Comparison of ENCODE assay signal across 1 cellular context in the genomic region with DNA sequence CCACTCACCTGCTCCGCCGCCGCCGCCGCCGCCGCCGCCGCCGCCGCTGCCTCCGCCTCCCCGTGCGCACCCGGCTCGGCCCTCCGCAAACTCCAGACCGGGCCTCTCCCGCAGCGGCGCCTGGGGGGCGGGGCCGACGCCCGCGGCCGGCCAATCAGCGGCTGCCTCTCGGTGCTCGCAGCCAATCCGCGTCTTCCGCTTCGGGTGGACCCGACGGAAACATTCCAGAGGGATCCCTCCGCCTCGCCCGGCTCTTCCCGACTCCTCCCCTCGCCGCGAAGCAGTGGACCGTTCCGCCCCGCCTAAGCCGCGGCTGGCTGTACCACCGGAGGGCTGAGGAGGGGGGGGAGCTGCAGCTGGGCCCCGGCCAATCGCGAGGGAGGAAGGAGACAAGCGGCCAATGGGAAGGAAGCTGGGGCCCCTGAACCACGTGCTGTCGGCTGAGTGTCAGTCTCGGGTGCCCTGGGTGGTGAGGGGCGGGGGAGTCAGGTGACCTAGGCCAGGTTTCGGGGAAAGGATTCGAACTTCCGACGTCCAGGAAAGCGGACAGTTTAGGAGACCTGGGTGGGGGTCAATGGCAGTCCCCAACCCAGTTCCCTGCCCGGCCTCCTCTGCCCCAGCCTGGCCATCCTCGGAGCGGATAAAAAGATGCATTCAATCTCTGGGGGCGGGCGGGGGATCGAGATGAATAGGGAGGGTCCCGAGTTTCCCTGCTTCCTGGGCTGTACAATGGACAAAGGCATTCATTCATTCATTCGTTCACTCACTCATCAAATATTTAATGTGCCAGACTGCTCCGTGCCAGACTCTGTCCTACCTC.
TF ChIP-seq lines count a peak whose summit lies in the region.

A gene with protein sequence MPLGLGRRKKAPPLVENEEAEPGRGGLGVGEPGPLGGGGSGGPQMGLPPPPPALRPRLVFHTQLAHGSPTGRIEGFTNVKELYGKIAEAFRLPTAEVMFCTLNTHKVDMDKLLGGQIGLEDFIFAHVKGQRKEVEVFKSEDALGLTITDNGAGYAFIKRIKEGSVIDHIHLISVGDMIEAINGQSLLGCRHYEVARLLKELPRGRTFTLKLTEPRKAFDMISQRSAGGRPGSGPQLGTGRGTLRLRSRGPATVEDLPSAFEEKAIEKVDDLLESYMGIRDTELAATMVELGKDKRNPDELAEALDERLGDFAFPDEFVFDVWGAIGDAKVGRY (minus strand): TSS at position 99 of the 820 bp plus-strand sequence. CDS start 13,151 bp downstream, outside the sequence.

TF ChIP-seq in K562, 482 proteins besides CTCF, POLR2A, EP300 and RAD21 (continued from another document and continues in another):
- TF ChIP-seq DEAF1 (CRISPR knock-in tag; IDR thresholded peaks at IDR 0.05): no peak
- TF ChIP-seq, protein P1, sequence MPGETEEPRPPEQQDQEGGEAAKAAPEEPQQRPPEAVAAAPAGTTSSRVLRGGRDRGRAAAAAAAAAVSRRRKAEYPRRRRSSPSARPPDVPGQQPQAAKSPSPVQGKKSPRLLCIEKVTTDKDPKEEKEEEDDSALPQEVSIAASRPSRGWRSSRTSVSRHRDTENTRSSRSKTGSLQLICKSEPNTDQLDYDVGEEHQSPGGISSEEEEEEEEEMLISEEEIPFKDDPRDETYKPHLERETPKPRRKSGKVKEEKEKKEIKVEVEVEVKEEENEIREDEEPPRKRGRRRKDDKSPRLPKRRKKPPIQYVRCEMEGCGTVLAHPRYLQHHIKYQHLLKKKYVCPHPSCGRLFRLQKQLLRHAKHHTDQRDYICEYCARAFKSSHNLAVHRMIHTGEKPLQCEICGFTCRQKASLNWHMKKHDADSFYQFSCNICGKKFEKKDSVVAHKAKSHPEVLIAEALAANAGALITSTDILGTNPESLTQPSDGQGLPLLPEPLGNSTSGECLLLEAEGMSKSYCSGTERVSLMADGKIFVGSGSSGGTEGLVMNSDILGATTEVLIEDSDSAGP (CRISPR knock-in tag; IDR thresholded peaks at IDR 0.05): no peak
- no peak for TF ChIP-seq CREB1 (IDR thresholded peaks at IDR 0.05)
- peak; percentile 73 for TF ChIP-seq CREB1 (CRISPR knock-in tag; IDR thresholded peaks at IDR 0.05)
- TF ChIP-seq ZBTB12 (CRISPR knock-in tag; IDR thresholded peaks at IDR 0.05): no peak; the same call in 1 of the 2 replicates
- no peak for TF ChIP-seq MEF2A (IDR thresholded peaks at IDR 0.05; ENCODE audit: control insufficient read depth, low read depth, low read length)
- TF ChIP-seq ZNF780A (CRISPR knock-in tag; IDR thresholded peaks at IDR 0.05): no peak
- TF ChIP-seq CHD2 (IDR thresholded peaks at IDR 0.05; ENCODE audit: low read depth, low read length): peak; percentile 79
- no peak for TF ChIP-seq ARNT (IDR thresholded peaks at IDR 0.05)
- peak; percentile 71; the same call in 1 of the 2 replicates for TF ChIP-seq ZNF511 (CRISPR knock-in tag; IDR thresholded peaks at IDR 0.05)
- TF ChIP-seq SRSF1 (IDR thresholded peaks at IDR 0.05; ENCODE audit: low read depth, low read length): no peak
- TF ChIP-seq PCBP2 (IDR thresholded peaks at IDR 0.05; ENCODE audit: low read depth, low read length, poor library complexity, severe bottlenecking): no peak
- TF ChIP-seq TRIM25 (IDR thresholded peaks at IDR 0.05; ENCODE audit: borderline replicate concordance): no peak
- TF ChIP-seq MYBL2 (IDR thresholded peaks at IDR 0.05; ENCODE audit: low read depth): no peak
- TF ChIP-seq MYBL2 (CRISPR knock-in tag; IDR thresholded peaks at IDR 0.05; ENCODE audit: borderline replicate concordance): no peak
- TF ChIP-seq, protein P2, sequence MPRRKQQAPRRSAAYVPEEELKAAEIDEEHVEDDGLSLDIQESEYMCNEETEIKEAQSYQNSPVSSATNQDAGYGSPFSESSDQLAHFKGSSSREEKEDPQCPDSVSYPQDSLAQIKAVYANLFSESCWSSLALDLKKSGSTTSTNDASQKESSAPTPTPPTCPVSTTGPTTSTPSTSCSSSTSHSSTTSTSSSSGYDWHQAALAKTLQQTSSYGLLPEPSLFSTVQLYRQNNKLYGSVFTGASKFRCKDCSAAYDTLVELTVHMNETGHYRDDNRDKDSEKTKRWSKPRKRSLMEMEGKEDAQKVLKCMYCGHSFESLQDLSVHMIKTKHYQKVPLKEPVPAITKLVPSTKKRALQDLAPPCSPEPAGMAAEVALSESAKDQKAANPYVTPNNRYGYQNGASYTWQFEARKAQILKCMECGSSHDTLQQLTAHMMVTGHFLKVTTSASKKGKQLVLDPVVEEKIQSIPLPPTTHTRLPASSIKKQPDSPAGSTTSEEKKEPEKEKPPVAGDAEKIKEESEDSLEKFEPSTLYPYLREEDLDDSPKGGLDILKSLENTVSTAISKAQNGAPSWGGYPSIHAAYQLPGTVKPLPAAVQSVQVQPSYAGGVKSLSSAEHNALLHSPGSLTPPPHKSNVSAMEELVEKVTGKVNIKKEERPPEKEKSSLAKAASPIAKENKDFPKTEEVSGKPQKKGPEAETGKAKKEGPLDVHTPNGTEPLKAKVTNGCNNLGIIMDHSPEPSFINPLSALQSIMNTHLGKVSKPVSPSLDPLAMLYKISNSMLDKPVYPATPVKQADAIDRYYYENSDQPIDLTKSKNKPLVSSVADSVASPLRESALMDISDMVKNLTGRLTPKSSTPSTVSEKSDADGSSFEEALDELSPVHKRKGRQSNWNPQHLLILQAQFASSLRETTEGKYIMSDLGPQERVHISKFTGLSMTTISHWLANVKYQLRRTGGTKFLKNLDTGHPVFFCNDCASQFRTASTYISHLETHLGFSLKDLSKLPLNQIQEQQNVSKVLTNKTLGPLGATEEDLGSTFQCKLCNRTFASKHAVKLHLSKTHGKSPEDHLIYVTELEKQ (CRISPR knock-in tag; IDR thresholded peaks at IDR 0.05): no peak
- no peak for TF ChIP-seq ETV6 (IDR thresholded peaks at IDR 0.05; ENCODE audit: borderline replicate concordance in 1 of 2, low read depth in 2 of 2, low read length in 1 of 2)
- TF ChIP-seq ETV6 (CRISPR knock-in tag; IDR thresholded peaks at IDR 0.05; ENCODE audit: borderline replicate concordance): no peak
- 0 out of 2 replicates have a peak, but pooled peaks have one; percentile 46 for TF ChIP-seq E2F3 (CRISPR knock-in tag; IDR thresholded peaks at IDR 0.05)
- TF ChIP-seq ZNF586 (CRISPR knock-in tag; conservative IDR thresholded peaks at IDR 0.05): no peak
- TF ChIP-seq ZNF75A (CRISPR knock-in tag; IDR thresholded peaks at IDR 0.05): no peak
- TF ChIP-seq HDAC3 (IDR thresholded peaks at IDR 0.05; ENCODE audit: borderline replicate concordance, partially characterized antibody): no peak
- no peak for TF ChIP-seq BACH1 (tag; IDR thresholded peaks at IDR 0.05)
- TF ChIP-seq CEBPG (CRISPR knock-in tag; IDR thresholded peaks at IDR 0.05): no peak
- no peak for TF ChIP-seq CEBPG (tag; conservative IDR thresholded peaks at IDR 0.05 in 1 of 2, IDR thresholded peaks at IDR 0.05 in 1 of 2)
- peak; percentile 90 for TF ChIP-seq MYC (IDR thresholded peaks at IDR 0.05; ENCODE audit: low read depth, low read length)
- no peak; the same call in 1 of the 2 replicates for TF ChIP-seq MYC (CRISPR knock-in tag; IDR thresholded peaks at IDR 0.05; ENCODE audit: borderline replicate concordance, low read depth)
- no peak for TF ChIP-seq NCOA4 (IDR thresholded peaks at IDR 0.05; ENCODE audit: partially characterized antibody)
- TF ChIP-seq, protein P3, sequence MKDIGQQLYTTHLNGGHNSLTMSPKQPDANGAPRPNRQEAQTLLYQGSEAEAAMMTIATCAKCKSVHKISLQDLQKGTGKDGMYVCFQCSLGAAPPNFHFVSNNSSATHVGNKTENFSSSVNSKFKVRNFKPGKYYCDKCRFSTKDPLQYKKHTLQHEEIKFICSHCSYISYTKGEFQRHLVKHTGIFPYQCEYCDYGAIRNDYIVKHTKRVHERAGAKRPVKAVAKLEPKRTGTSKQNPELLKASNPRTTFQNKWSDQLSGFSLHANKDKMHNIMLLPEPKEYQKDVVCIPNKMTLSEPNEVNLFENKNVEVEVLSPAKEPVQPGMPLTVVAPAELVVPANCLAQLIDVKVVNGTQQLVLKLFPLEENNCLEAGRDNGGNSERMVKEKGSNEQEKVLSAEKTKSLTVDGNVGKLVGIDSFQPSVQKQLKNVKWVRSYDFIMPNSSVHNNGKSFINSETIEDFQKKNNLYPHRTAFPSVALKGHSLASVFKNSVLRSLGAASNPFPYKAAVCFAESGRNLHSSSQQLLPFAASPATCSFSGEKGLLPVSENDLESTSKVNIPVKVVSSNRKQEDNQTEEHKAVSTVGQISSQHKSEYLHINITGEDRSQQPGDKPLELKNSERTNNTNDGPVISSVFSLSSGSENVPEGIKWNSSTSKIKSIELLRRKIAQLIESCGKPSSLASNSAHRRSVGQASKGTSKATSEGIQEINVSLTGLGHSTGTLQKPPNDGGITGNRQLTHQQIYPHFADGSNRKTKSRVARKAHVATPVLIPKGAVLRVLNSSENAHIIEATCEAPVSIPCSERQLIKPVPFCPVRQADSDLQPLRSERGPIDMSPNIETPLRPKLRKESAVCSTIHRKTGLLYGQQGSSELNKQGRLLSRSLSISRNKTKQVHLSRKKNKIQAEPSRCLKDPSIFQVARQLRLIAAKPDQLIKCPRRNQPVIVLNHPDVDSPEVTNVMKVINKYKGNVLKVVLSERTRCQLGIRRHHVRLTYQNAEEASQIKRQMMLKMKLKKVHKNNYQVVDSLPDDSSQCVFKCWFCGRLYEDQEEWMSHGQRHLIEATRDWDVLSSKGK (CRISPR knock-in tag; IDR thresholded peaks at IDR 0.05): no peak
- TF ChIP-seq HEY1 (CRISPR knock-in tag; IDR thresholded peaks at IDR 0.05; ENCODE audit: borderline replicate concordance): no peak
- TF ChIP-seq, protein P4, sequence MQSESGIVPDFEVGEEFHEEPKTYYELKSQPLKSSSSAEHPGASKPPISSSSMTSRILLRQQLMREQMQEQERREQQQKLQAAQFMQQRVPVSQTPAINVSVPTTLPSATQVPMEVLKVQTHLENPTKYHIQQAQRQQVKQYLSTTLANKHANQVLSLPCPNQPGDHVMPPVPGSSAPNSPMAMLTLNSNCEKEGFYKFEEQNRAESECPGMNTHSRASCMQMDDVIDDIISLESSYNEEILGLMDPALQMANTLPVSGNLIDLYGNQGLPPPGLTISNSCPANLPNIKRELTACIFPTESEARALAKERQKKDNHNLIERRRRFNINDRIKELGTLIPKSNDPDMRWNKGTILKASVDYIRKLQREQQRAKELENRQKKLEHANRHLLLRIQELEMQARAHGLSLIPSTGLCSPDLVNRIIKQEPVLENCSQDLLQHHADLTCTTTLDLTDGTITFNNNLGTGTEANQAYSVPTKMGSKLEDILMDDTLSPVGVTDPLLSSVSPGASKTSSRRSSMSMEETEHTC (IDR thresholded peaks at IDR 0.05): peak; percentile 71; the same call in 1 of the 2 replicates
- 0 out of 4 replicates have a peak, but pooled peaks of 1 of the 2 experiments have one; percentile 48 for TF ChIP-seq UBTF (IDR thresholded peaks at IDR 0.05; ENCODE audit: borderline replicate concordance in 1 of 2, low read depth in 2 of 2, low read length in 2 of 2)
- peak; percentile 35; the same call in 1 of the 2 replicates for TF ChIP-seq SIN3B (IDR thresholded peaks at IDR 0.05; ENCODE audit: low read depth)
